ENCODE assay signal across 14 cellular contexts in genomic region chr12:45713108-45713507, GRCh38.
"Had no signal": no experiment of that assay in that cellular context is flagged by ENCODE, and none has a peak within 500 bp of the region (broad histone marks: within the 10 kb centered on the region; RNA-seq: fewer than 3 reads in every experiment).

No MANE protein-coding gene starts in this region.

- H3K36me3 Mint-ChIP-seq: activated naive CD4-positive, alpha-beta T cell treated with anti-CD3 and anti-CD28 coated beads, Interleukin-2, amount 50 U/mL, for 72 hours had no signal

- H3K27ac Mint-ChIP-seq: activated naive CD4-positive, alpha-beta T cell treated with anti-CD3 and anti-CD28 coated beads, Interleukin-2, amount 50 U/mL, for 72 hours; activated T-cell treated with anti-CD3 and anti-CD28 coated beads, Interleukin-2, amount 50 U/mL, for 24 hours; effector memory CD8-positive, alpha-beta T cell; stimulated activated naive CD8-positive, alpha-beta T cell treated with anti-CD3 and anti-CD28 coated beads, Interleukin-15, Interleukin-2, amounts not matched to agents 100 ng/mL and 50 ng/mL, for 24 hours had no signal

- DNase-seq: activated effector memory CD4-positive, alpha-beta T cell treated with anti-CD3 and anti-CD28 coated beads, Interleukin-2, amount 50 U/mL, for 16 hours; activated T-cell treated with anti-CD3 and anti-CD28 coated beads, Interleukin-2, amount 50 U/mL, for 24 hours; anterior cingulate cortex; caudate nucleus; effector memory CD8-positive, alpha-beta T cell; left ventricle myocardium superior; pancreas; stimulated activated CD4-positive, alpha-beta T cell treated with anti-CD3 and anti-CD28 coated beads, Interleukin-4, amount 100 ng/mL, for 1 hour; stimulated activated CD8-positive, alpha-beta memory T cell treated with anti-CD3 and anti-CD28 coated beads, Interleukin-4, amount 100 ng/mL, for 48 hours; T-helper 2 cell; upper lobe of left lung had no signal

- H3K9me3 Mint-ChIP-seq: activated naive CD4-positive, alpha-beta T cell treated with anti-CD3 and anti-CD28 coated beads, Interleukin-2, amount 50 U/mL, for 72 hours; activated T-cell treated with anti-CD3 and anti-CD28 coated beads, Interleukin-2, amount 50 U/mL, for 24 hours; effector memory CD8-positive, alpha-beta T cell; stimulated activated naive CD8-positive, alpha-beta T cell treated with anti-CD3 and anti-CD28 coated beads, Interleukin-15, Interleukin-2, amounts not matched to agents 100 ng/mL and 50 ng/mL, for 24 hours had no signal

- H3K4me3 Mint-ChIP-seq: activated T-cell treated with anti-CD3 and anti-CD28 coated beads, Interleukin-2, amount 50 U/mL, for 24 hours; effector memory CD8-positive, alpha-beta T cell; stimulated activated naive CD8-positive, alpha-beta T cell treated with anti-CD3 and anti-CD28 coated beads, Interleukin-15, Interleukin-2, amounts not matched to agents 100 ng/mL and 50 ng/mL, for 24 hours had no signal

- FAIRE-seq: pancreas had no signal

- H3K36me3 ChIP-seq: pancreas, upper lobe of left lung had no signal

- H3K4me3 ChIP-seq: coronary artery, pancreas, upper lobe of left lung had no signal

- ATAC-seq: activated naive CD4-positive, alpha-beta T cell treated with anti-CD3 and anti-CD28 coated beads, Interleukin-2, amount 50 U/mL, for 72 hours; effector memory CD8-positive, alpha-beta T cell; left ventricle myocardium superior; pancreas had no signal

- H3K27me3 ChIP-seq: pancreas, upper lobe of left lung had no signal

- H3K27ac ChIP-seq: coronary artery, pancreas, upper lobe of left lung had no signal

- H3K27me3 Mint-ChIP-seq: activated T-cell treated with anti-CD3 and anti-CD28 coated beads, Interleukin-2, amount 50 U/mL, for 24 hours; effector memory CD8-positive, alpha-beta T cell; stimulated activated naive CD8-positive, alpha-beta T cell treated with anti-CD3 and anti-CD28 coated beads, Interleukin-15, Interleukin-2, amounts not matched to agents 100 ng/mL and 50 ng/mL, for 24 hours had no signal

- H3K9me3 ChIP-seq: pancreas, upper lobe of left lung had no signal
